ENCODE assay signal across 15 cellular contexts in genomic region chr20:61953037-61953788, GRCh38.
A peak's percentile ranks its signal among the peaks of the same experiment; 100 is the strongest.
DNase-seq lines count a peak whose midpoint lies in the region; ATAC-seq and TF ChIP-seq lines count a peak whose summit lies in the region.
"Had no signal": no experiment of that assay in that cellular context is flagged by ENCODE, and none has a peak within 500 bp of the region (broad histone marks: within the 10 kb centered on the region; RNA-seq: fewer than 3 reads in every experiment).

No MANE protein-coding gene starts in this region.

- H4K12ac ChIP-seq in trophoblast cell (ENCODE audit: low read depth, low read length), result no peak overlapping the region

- no peaks in the 10 kb centered on the region for H3K79me2 ChIP-seq in trophoblast cell (ENCODE audit: control insufficient read depth, insufficient read depth, low read length, poor library complexity)

- no peak overlapping the region for H2BK5ac ChIP-seq in trophoblast cell (ENCODE audit: low read depth, low read length, poor library complexity)

- no peak overlapping the region for H3K27ac Mint-ChIP-seq in T-cell
- H3K27ac Mint-ChIP-seq in stimulated activated memory B cell treated with anti-CD40 and anti-IgM and Interleukin-4, amounts not matched to agents 10 μg/mL and 1 μg/mL and 100 μg/mL, for 72 hours, result no peak overlapping the region
- H3K27ac Mint-ChIP-seq: B cell; CD4-positive, alpha-beta T cell; IgD-negative memory B cell had no signal

- no peaks in the 10 kb centered on the region for H3K9me3 ChIP-seq in HEK293 (ENCODE audit: control insufficient read depth, insufficient read depth, low read depth, low read length)
- H3K9me3 ChIP-seq in left lung, result no peaks in the 10 kb centered on the region
- peaks cover 6% of the 10 kb centered on the region for H3K9me3 ChIP-seq in trophoblast cell (ENCODE audit: insufficient read depth, low read depth, low read length)

- H3K4me3 Mint-ChIP-seq in T-cell, result no peak overlapping the region
- no peak overlapping the region for H3K4me3 Mint-ChIP-seq in stimulated activated memory B cell treated with anti-CD40 and anti-IgM and Interleukin-4, amounts not matched to agents 10 μg/mL and 1 μg/mL and 100 μg/mL, for 72 hours
- H3K4me3 Mint-ChIP-seq: B cell; CD4-positive, alpha-beta T cell; IgD-negative memory B cell had no signal

- no peak overlapping the region for H2AK5ac ChIP-seq in trophoblast cell (ENCODE audit: low read length)

- H3K23ac ChIP-seq in trophoblast cell (ENCODE audit: low read length), result no peak overlapping the region

- peaks cover 16 to 17% of the 10 kb centered on the region in 2 donors for H3K27me3 Mint-ChIP-seq in T-cell
- H3K27me3 Mint-ChIP-seq in stimulated activated memory B cell treated with anti-CD40 and anti-IgM and Interleukin-4, amounts not matched to agents 10 μg/mL and 1 μg/mL and 100 μg/mL, for 72 hours, result peaks cover 34% of the 10 kb centered on the region

- H4K91ac ChIP-seq in trophoblast cell (ENCODE audit: low read depth, low read length), result no peak overlapping the region

- DNase-seq in NCI-H69 (lab: John Stamatoyannopoulos, UW) (peak; percentile 46), left lung (peak; percentile 21 to 54), posterior vena cava (ENCODE audit: low spot score) (peak; percentile 61), trophoblast cell (no peak), T-cell (no peak)
- DNase-seq: ACHN, Calu3, HCEC 1CT, NCI-H2029, NCI-H524 treated with DMSO at 0.1 percent for 48 hours had no signal

- POLR2A ChIA-PET in HEK293 (lab: Yijun Ruan, JAX) (interaction anchor here (0.6 kb wide), 1 partner anchor 31 kb away, joined by 3 read pairs; no protein-coding TSS in a partner anchor), T-cell (lab: Charles Lee) (no interaction called here)

- H2BK120ac ChIP-seq in trophoblast cell (ENCODE audit: insufficient read depth, low read length, poor library complexity), result no peak overlapping the region

- H3K4ac ChIP-seq in trophoblast cell (ENCODE audit: low read depth, low read length), result no peak overlapping the region

- no peak overlapping the region for H3K9ac ChIP-seq in trophoblast cell (ENCODE audit: low read length)

- no peak overlapping the region for H3K27ac ChIP-seq in HEK293 (ENCODE audit: extremely low read depth, low read depth, low read length)
- no peak overlapping the region for H3K27ac ChIP-seq in left lung
- no peak overlapping the region for H3K27ac ChIP-seq in trophoblast cell (ENCODE audit: low read depth, low read length)

- no peak overlapping the region for H3K18ac ChIP-seq in trophoblast cell (ENCODE audit: low read length)

- H3K4me3 ChIP-seq in HEK293 (ENCODE audit: low read depth, low read length), result no peak overlapping the region
- H3K4me3 ChIP-seq in left lung, result no peak overlapping the region
- H3K4me3 ChIP-seq in trophoblast cell (ENCODE audit: low read depth, low read length), result no peak overlapping the region

- H2AFZ ChIP-seq in trophoblast cell (ENCODE audit: insufficient read depth, low read length, poor library complexity), result no peak overlapping the region

- H3K79me1 ChIP-seq in trophoblast cell (ENCODE audit: low read length), result no peaks in the 10 kb centered on the region

- H3K4me2 ChIP-seq in trophoblast cell (ENCODE audit: low read length), result no peak overlapping the region

- peaks cover 0 to 52% of the 10 kb centered on the region in 2 donors for H3K27me3 ChIP-seq in left lung
- H3K27me3 ChIP-seq in trophoblast cell (ENCODE audit: insufficient read depth, low read length), result no peaks in the 10 kb centered on the region

- H3K9me3 Mint-ChIP-seq in T-cell, result no peaks in the 10 kb centered on the region
- no peaks in the 10 kb centered on the region for H3K9me3 Mint-ChIP-seq in stimulated activated memory B cell treated with anti-CD40 and anti-IgM and Interleukin-4, amounts not matched to agents 10 μg/mL and 1 μg/mL and 100 μg/mL, for 72 hours
- H3K9me3 Mint-ChIP-seq: CD4-positive, alpha-beta T cell; IgD-negative memory B cell had no signal

- CTCF ChIA-PET in HEK293 (lab: Yijun Ruan, JAX), result no interaction called here
- CTCF ChIA-PET in T-cell (lab: Charles Lee), result no interaction called here

- no peaks in the 10 kb centered on the region for H3K36me3 Mint-ChIP-seq in T-cell
- H3K36me3 Mint-ChIP-seq in stimulated activated memory B cell treated with anti-CD40 and anti-IgM and Interleukin-4, amounts not matched to agents 10 μg/mL and 1 μg/mL and 100 μg/mL, for 72 hours, result no peaks in the 10 kb centered on the region
- H3K36me3 Mint-ChIP-seq: IgD-negative memory B cell had no signal

- no peak overlapping the region for H3K14ac ChIP-seq in trophoblast cell (ENCODE audit: low read length)

- no CpG with 5 or more reads among the region's 8 CpGs for WGBS in trophoblast cell (ENCODE audit: extremely low coverage, insufficient coverage, insufficient read length)

- no peak overlapping the region for H4K8ac ChIP-seq in trophoblast cell (ENCODE audit: low read depth, low read length)

- H3K4me1 Mint-ChIP-seq in T-cell, result no peaks in the 10 kb centered on the region
- no peaks in the 10 kb centered on the region for H3K4me1 Mint-ChIP-seq in stimulated activated memory B cell treated with anti-CD40 and anti-IgM and Interleukin-4, amounts not matched to agents 10 μg/mL and 1 μg/mL and 100 μg/mL, for 72 hours
- H3K4me1 Mint-ChIP-seq: B cell, IgD-negative memory B cell had no signal

- no peak overlapping the region for H2BK12ac ChIP-seq in trophoblast cell (ENCODE audit: low read length)

- ATAC-seq in left lung (no peak), T-cell (replicated peaks in 1 of 4) (no peak)
- ATAC-seq in stimulated activated memory B cell treated with anti-CD40 and anti-IgM and Interleukin-4, amounts not matched to agents 10 μg/mL and 1 μg/mL and 100 μg/mL, for 72 hours, result no peak

- H3K36me3 ChIP-seq in HEK293 (ENCODE audit: control insufficient read depth in 2 of 2, insufficient read depth in 1 of 2, low read length in 2 of 2) (no peaks in the 10 kb centered on the region), left lung (no peaks in the 10 kb centered on the region), trophoblast cell (ENCODE audit: control insufficient read depth in 1 of 2, insufficient read depth in 2 of 2, low read length in 2 of 2) (no peaks in the 10 kb centered on the region)

- TF ChIP-seq CTCF in HEK293 (tag by site-specific recombination; IDR thresholded peaks at IDR 0.05), result no peak
- no peak for TF ChIP-seq CTCF in left lung (IDR thresholded peaks at IDR 0.05)

- intact Hi-C loops in left lung (cut with DNase I), result no loop called here
- intact Hi-C loops in posterior vena cava (cut with DNase I), result no loop called here

- peaks cover 15% of the 10 kb centered on the region for H3K4me1 ChIP-seq in HEK293 (ENCODE audit: control insufficient read depth, insufficient read depth, low read length)
- no peaks in the 10 kb centered on the region for H3K4me1 ChIP-seq in left lung
- no peaks in the 10 kb centered on the region for H3K4me1 ChIP-seq in trophoblast cell (ENCODE audit: control insufficient read depth in 1 of 2, insufficient read depth in 2 of 2, low read length in 2 of 2)

TF ChIP-seq in HEK293, 187 proteins besides CTCF, POLR2A, EP300 and RAD21 (continues in another document):
- TF ChIP-seq ZNF221 (tag by site-specific recombination; IDR thresholded peaks at IDR 0.05; ENCODE audit: borderline replicate concordance) (no peak), ZNF548 (tag by site-specific recombination; IDR thresholded peaks at IDR 0.05) (no peak), SCRT1 (tag by site-specific recombination; IDR thresholded peaks at IDR 0.05; ENCODE audit: borderline replicate concordance) (no peak), ZNF132 (tag by site-specific recombination; IDR thresholded peaks at IDR 0.05; ENCODE audit: borderline replicate concordance) (no peak), ZNF37A (tag by site-specific recombination; IDR thresholded peaks at IDR 0.05) (no peak), ZNF324 (tag by site-specific recombination; IDR thresholded peaks at IDR 0.05) (no peak), ZNF280D (tag by site-specific recombination; IDR thresholded peaks at IDR 0.05) (no peak)
- TF ChIP-seq, protein P1, sequence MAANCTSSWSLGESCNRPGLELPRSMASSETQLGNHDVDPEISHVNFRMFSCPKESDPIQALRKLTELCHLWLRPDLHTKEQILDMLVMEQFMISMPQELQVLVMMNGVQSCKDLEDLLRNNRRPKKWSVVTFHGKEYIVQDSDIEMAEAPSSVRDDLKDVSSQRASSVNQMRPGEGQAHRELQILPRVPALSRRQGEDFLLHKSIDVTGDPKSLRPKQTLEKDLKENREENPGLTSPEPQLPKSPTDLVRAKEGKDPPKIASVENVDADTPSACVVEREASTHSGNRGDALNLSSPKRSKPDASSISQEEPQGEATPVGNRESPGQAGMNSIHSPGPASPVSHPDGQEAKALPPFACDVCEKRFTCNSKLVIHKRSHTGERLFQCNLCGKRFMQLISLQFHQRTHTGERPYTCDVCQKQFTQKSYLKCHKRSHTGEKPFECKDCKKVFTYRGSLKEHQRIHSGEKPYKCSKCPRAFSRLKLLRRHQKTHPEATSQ (tag by site-specific recombination; IDR thresholded peaks at IDR 0.05), result no peak

Comparison
In these comparisons a context has a peak if more than half of its experiments do, and no peak if none do; other contexts are left out.
1. DNase-seq: peak in NCI-H69 (single experiment), left lung (2 of 2) and posterior vena cava (single experiment); none in trophoblast cell (0 of 2) and T-cell (0 of 34).